ENCODE assay signal across 8 cellular contexts in genomic region chr16:31695667-31696066, GRCh38.
DNase-seq lines count a peak whose midpoint lies in the region; ATAC-seq and TF ChIP-seq lines count a peak whose summit lies in the region.

No MANE protein-coding gene starts in this region.

- ATAC-seq in HG03097 (IDR thresholded peaks at IDR 0.05; ENCODE audit: low FRiP score, unreplicated experiment): peak; percentile 42
- peak; percentile 25 for ATAC-seq in activated B cell treated with CpG ODN at 0.5 μM for 24 hours (ENCODE audit: low read depth)
- ATAC-seq in natural killer cell treated with Interleukin-12 subunit alpha and Interleukin-12 subunit beta and Interleukin-15 and Interleukin-18, amount 100 ng/mL, for 72 hours: peak; percentile 62 to 83
- no peak for ATAC-seq in left colon
- no peak for ATAC-seq in omental fat pad (ENCODE audit: low FRiP score)

- no peaks in the 10 kb centered on the region for H3K27me3 Mint-ChIP-seq in activated B cell treated with CpG ODN at 0.5 μM for 24 hours
- peaks cover 0 to 2% of the 10 kb centered on the region in 2 donors for H3K27me3 Mint-ChIP-seq in natural killer cell treated with Interleukin-12 subunit alpha and Interleukin-12 subunit beta and Interleukin-15 and Interleukin-18, amount 100 ng/mL, for 72 hours
- H3K27me3 Mint-ChIP-seq in CD14-positive monocyte (ENCODE audit: low read depth in 3 of 3): peaks cover 16 to 21% (median 21%) of the 10 kb centered on the region in 3 donors

- H3K9me3 Mint-ChIP-seq in activated B cell treated with CpG ODN at 0.5 μM for 24 hours (no peaks in the 10 kb centered on the region), CD14-positive monocyte (peaks cover 2 to 16% (median 7%) of the 10 kb centered on the region in 7 donors)
- no peaks in the 10 kb centered on the region for H3K9me3 Mint-ChIP-seq in natural killer cell treated with Interleukin-12 subunit alpha and Interleukin-12 subunit beta and Interleukin-15 and Interleukin-18, amount 100 ng/mL, for 72 hours

- CTCF ChIA-PET in activated B cell treated with CpG ODN at 0.5 μM for 24 hours (lab: Charles Lee): no interaction called here

- TF ChIP-seq CTCF in activated B cell treated with CpG ODN at 0.5 μM for 24 hours (IDR thresholded peaks at IDR 0.05) (no peak), CD14-positive monocyte (IDR thresholded peaks at IDR 0.05) (no peak), omental fat pad (IDR thresholded peaks at IDR 0.05) (no peak)

- DNase-seq in activated CD4-positive, alpha-beta T cell treated with anti-CD3 and anti-CD28 coated beads for 4 hours: peak; percentile 48 to 59
- DNase-seq in activated CD4-positive, alpha-beta T cell treated with anti-CD3 and anti-CD28 coated beads, Interleukin-2, amount 50 U/mL, for 48 hours: no peak
- DNase-seq in activated B cell treated with CpG ODN at 0.5 μM for 24 hours: no peak
- DNase-seq in natural killer cell treated with Interleukin-12 subunit alpha and Interleukin-12 subunit beta and Interleukin-15 and Interleukin-18, amount 100 ng/mL, for 72 hours (ENCODE audit: low spot score): no peak
- no peak for DNase-seq in CD14-positive monocyte (ENCODE audit: low spot score)
- DNase-seq in left colon: no peak
- DNase-seq in omental fat pad (ENCODE audit: low spot score): no peak

- H3K4me1 Mint-ChIP-seq in activated B cell treated with CpG ODN at 0.5 μM for 24 hours: peaks cover 6% of the 10 kb centered on the region
- peaks cover 0 to 2% of the 10 kb centered on the region in 2 donors for H3K4me1 Mint-ChIP-seq in natural killer cell treated with Interleukin-12 subunit alpha and Interleukin-12 subunit beta and Interleukin-15 and Interleukin-18, amount 100 ng/mL, for 72 hours (ENCODE audit: low read depth in 2 of 2)
- peaks cover 4% of the 10 kb centered on the region for H3K4me1 Mint-ChIP-seq in CD14-positive monocyte

- intact Hi-C loops in activated B cell treated with CpG ODN at 0.5 μM for 24 hours (cut with micrococcal nuclease) (loop anchor here (5.0 kb wide), 1 partner anchor 238 kb away; the partner anchor contains the start of gene ARMC5), CD14-positive monocyte (cut with micrococcal nuclease) (no loop called here), left colon (cut with DNase I, micrococcal nuclease) (no loop called here)

- H3K27ac Mint-ChIP-seq in activated B cell treated with CpG ODN at 0.5 μM for 24 hours (no peak overlapping the region), CD14-positive monocyte (no peak overlapping the region)
- no peak overlapping the region for H3K27ac Mint-ChIP-seq in natural killer cell treated with Interleukin-12 subunit alpha and Interleukin-12 subunit beta and Interleukin-15 and Interleukin-18, amount 100 ng/mL, for 72 hours

- H3K4me3 Mint-ChIP-seq in activated B cell treated with CpG ODN at 0.5 μM for 24 hours (no peak overlapping the region), CD14-positive monocyte (no peak overlapping the region)
- no peak overlapping the region for H3K4me3 Mint-ChIP-seq in natural killer cell treated with Interleukin-12 subunit alpha and Interleukin-12 subunit beta and Interleukin-15 and Interleukin-18, amount 100 ng/mL, for 72 hours

- peaks cover 2% of the 10 kb centered on the region for H3K36me3 Mint-ChIP-seq in activated B cell treated with CpG ODN at 0.5 μM for 24 hours (ENCODE audit: low read depth)
- H3K36me3 Mint-ChIP-seq in natural killer cell treated with Interleukin-12 subunit alpha and Interleukin-12 subunit beta and Interleukin-15 and Interleukin-18, amount 100 ng/mL, for 72 hours: no peaks in the 10 kb centered on the region
- no peaks in the 10 kb centered on the region for H3K36me3 Mint-ChIP-seq in CD14-positive monocyte

- POLR2A ChIA-PET in activated B cell treated with CpG ODN at 0.5 μM for 24 hours (lab: Charles Lee): interaction anchor here (1.0 to 1.6 kb wide), 3 partner anchors 17 to 236 kb away, joined by 3 to 11 read pairs (median 3); partner anchors contain the start of genes ARMC5 and RUSF1

Comparison
In these comparisons a context has a peak if more than half of its experiments do, and no peak if none do; other contexts are left out.
1. DNase-seq: peak in activated CD4-positive, alpha-beta T cell treated with anti-CD3 and anti-CD28 coated beads for 4 hours (2 of 2); none in activated CD4-positive, alpha-beta T cell treated with anti-CD3 and anti-CD28 coated beads, Interleukin-2, amount 50 U/mL, for 48 hours (0 of 2), activated B cell treated with CpG ODN at 0.5 μM for 24 hours (single experiment), natural killer cell treated with Interleukin-12 subunit alpha and Interleukin-12 subunit beta and Interleukin-15 and Interleukin-18, amount 100 ng/mL, for 72 hours (single experiment), CD14-positive monocyte (single experiment), left colon (0 of 2) and omental fat pad (single experiment).
2. ATAC-seq: peak in HG03097 (single experiment), activated B cell treated with CpG ODN at 0.5 μM for 24 hours (single experiment) and natural killer cell treated with Interleukin-12 subunit alpha and Interleukin-12 subunit beta and Interleukin-15 and Interleukin-18, amount 100 ng/mL, for 72 hours (2 of 2); none in left colon (single experiment) and omental fat pad (single experiment).